ENCODE assay signal across 20 cellular contexts in genomic region chr6:91812596-91813274, GRCh38.
A peak's percentile ranks its signal among the peaks of the same experiment; 100 is the strongest.
DNase-seq lines count a peak whose midpoint lies in the region; FAIRE-seq and TF ChIP-seq lines count a peak whose summit lies in the region.
"Had no signal": no experiment of that assay in that cellular context is flagged by ENCODE, and none has a peak within 500 bp of the region (broad histone marks: within the 10 kb centered on the region; RNA-seq: fewer than 3 reads in every experiment).

No MANE protein-coding gene starts in this region.

- no peak overlapping the region for H2BK15ac ChIP-seq in mesenchymal stem cell (ENCODE audit: low read depth, poor library complexity, severe bottlenecking)

- 18% methylated on average over 1 of the region's 1 CpG for WGBS in mesenchymal stem cell

- no peaks in the 10 kb centered on the region for H3K4me1 ChIP-seq in mesenchymal stem cell (ENCODE audit: control insufficient read depth, insufficient read depth, low read depth, low read length)
- H3K4me1 ChIP-seq in kidney (ENCODE audit: control insufficient read depth in 1 of 2, insufficient read depth in 1 of 2, low read depth in 1 of 2, low read length in 2 of 2), result no peaks in the 10 kb centered on the region
- no peaks in the 10 kb centered on the region; the same call in 1 of the 2 replicates for H3K4me1 ChIP-seq in BE2C
- H3K4me1 ChIP-seq: pancreas had no signal

- no peak overlapping the region for H3K4ac ChIP-seq in mesenchymal stem cell (ENCODE audit: low read depth in 1 of 2, low read length in 2 of 2)

- no peak for FAIRE-seq in kidney (lab: Jason Lieb, UNC)
- FAIRE-seq: H54, pancreas had no signal

- H4K91ac ChIP-seq in mesenchymal stem cell (ENCODE audit: low read length), result no peak overlapping the region

- H3K36me3 ChIP-seq in mesenchymal stem cell (ENCODE audit: control insufficient read depth in 1 of 2, insufficient read depth in 2 of 2, low read depth in 1 of 2, low read length in 2 of 2) (no peaks in the 10 kb centered on the region), kidney (ENCODE audit: control insufficient read depth in 1 of 2, insufficient read depth in 2 of 2, low read length in 2 of 2) (no peaks in the 10 kb centered on the region), BE2C (no peaks in the 10 kb centered on the region)
- H3K36me3 ChIP-seq: MG63, pancreas had no signal

- DNase-seq in HT1080 (ENCODE audit: low read depth) (peak; percentile 32), NCI-H82 (lab: John Stamatoyannopoulos, UW) (peak; percentile 21), choroid plexus epithelial cell (ENCODE audit: low read depth) (peak; percentile 3), mesenchymal stem cell (peak; percentile 20), kidney (no peak), T1000 (lab: John Stamatoyannopoulos, UW) (no peak), BE2C (no peak)
- DNase-seq: activated CD4-positive, alpha-beta T cell treated with anti-CD3 and anti-CD28 coated beads, Interleukin-2, amount 10 ng/mL, durations not matched to agents 7 days and 5 days; activated CD8-positive, alpha-beta memory T cell treated with anti-CD3 and anti-CD28 coated beads, Interleukin-2, amount 50 U/mL, for 4 hours; effector CD4-positive, alpha-beta T cell; MG63; naive B cell; NCI-H1930; NCI-H446; pancreas; stimulated activated CD4-positive, alpha-beta T cell treated with anti-CD3 and anti-CD28 coated beads, Interleukin-2, amount 100 ng/mL, for 24 hours; stimulated activated naive CD8-positive, alpha-beta T cell treated with anti-CD3 and anti-CD28 coated beads, Interleukin-15, amount 100 ng/mL, for 72 hours; T-helper 1 cell; trophoblast cell had no signal

- no peak overlapping the region for H3K23ac ChIP-seq in mesenchymal stem cell (ENCODE audit: low read length in 2 of 2)

- no peak overlapping the region for H3K18ac ChIP-seq in mesenchymal stem cell (ENCODE audit: low read depth in 1 of 2, low read length in 2 of 2)

- H2AK5ac ChIP-seq in mesenchymal stem cell (ENCODE audit: low read length, severe bottlenecking), result no peak overlapping the region

- peak overlapping the region; percentile 8 for H3K9ac ChIP-seq in mesenchymal stem cell (ENCODE audit: low read length)
- H3K9ac ChIP-seq in kidney (ENCODE audit: low read length in 2 of 2), result no peak overlapping the region

- intact Hi-C loops in kidney (cut with DNase I), result no loop called here

- H3K27ac ChIP-seq in mesenchymal stem cell (ENCODE audit: low read length, poor library complexity, severe bottlenecking) (no peak overlapping the region), kidney (ENCODE audit: low read depth in 2 of 2, low read length in 2 of 2) (no peak overlapping the region)
- H3K27ac ChIP-seq: pancreas had no signal

- no peaks in the 10 kb centered on the region for H3K79me1 ChIP-seq in mesenchymal stem cell (replicated peaks; ENCODE audit: low read length, poor library complexity, severe bottlenecking)

- H2BK12ac ChIP-seq in mesenchymal stem cell (ENCODE audit: low read length in 2 of 2), result no peak overlapping the region

- peaks cover 3% of the 10 kb centered on the region for H3K9me3 ChIP-seq in mesenchymal stem cell (ENCODE audit: control insufficient read depth, low read length)
- no peaks in the 10 kb centered on the region for H3K9me3 ChIP-seq in kidney (ENCODE audit: control insufficient read depth in 1 of 2, low read length in 2 of 2)
- no peaks in the 10 kb centered on the region for H3K9me3 ChIP-seq in BE2C
- H3K9me3 ChIP-seq: MG63, pancreas had no signal

- no peak overlapping the region for H2BK5ac ChIP-seq in mesenchymal stem cell (ENCODE audit: low read depth, low read length, poor library complexity, severe bottlenecking)

- no peak overlapping the region for H4K8ac ChIP-seq in mesenchymal stem cell (ENCODE audit: low read length)

- H2BK120ac ChIP-seq in mesenchymal stem cell (ENCODE audit: low read depth, low read length), result no peak overlapping the region

- H3K14ac ChIP-seq in mesenchymal stem cell (ENCODE audit: low read length in 2 of 2), result no peak overlapping the region

- H3K27me3 ChIP-seq in mesenchymal stem cell (ENCODE audit: control insufficient read depth in 1 of 2, insufficient read depth in 1 of 2, low read length in 2 of 2) (no peaks in the 10 kb centered on the region), BE2C (no peaks in the 10 kb centered on the region)
- H3K27me3 ChIP-seq: MG63, pancreas had no signal

- TF ChIP-seq CTCF in choroid plexus epithelial cell (conservative IDR thresholded peaks at IDR 0.05; ENCODE audit: low read depth, low read length) (no peak), kidney (IDR thresholded peaks at IDR 0.05; ENCODE audit: borderline replicate concordance, extremely low read depth, insufficient read depth) (no peak), BE2C (IDR thresholded peaks at IDR 0.05; ENCODE audit: low read depth, low read length) (no peak)

- no peak overlapping the region for H2AFZ ChIP-seq in mesenchymal stem cell (ENCODE audit: low read depth, low read length)

- no peak overlapping the region for H3K4me3 ChIP-seq in choroid plexus epithelial cell (ENCODE audit: low read depth, low read length)
- no peak overlapping the region for H3K4me3 ChIP-seq in mesenchymal stem cell (ENCODE audit: insufficient read depth in 1 of 2, low read depth in 1 of 2, low read length in 2 of 2)
- H3K4me3 ChIP-seq in kidney (ENCODE audit: low read length in 2 of 2), result no peak overlapping the region
- H3K4me3 ChIP-seq in BE2C (ENCODE audit: low read depth, low read length), result no peak overlapping the region
- H3K4me3 ChIP-seq: MG63, pancreas had no signal

- no peak overlapping the region for H3K4me2 ChIP-seq in mesenchymal stem cell (ENCODE audit: low read length, poor library complexity, severe bottlenecking)

Comparison
In these comparisons a context has a peak if more than half of its experiments do, and no peak if none do; other contexts are left out.
1. DNase-seq: peak in HT1080 (single experiment), NCI-H82 (single experiment), choroid plexus epithelial cell (single experiment) and mesenchymal stem cell (single experiment); none in kidney (single experiment), T1000 (single experiment) and BE2C (single experiment).